In the genomic region with DNA sequence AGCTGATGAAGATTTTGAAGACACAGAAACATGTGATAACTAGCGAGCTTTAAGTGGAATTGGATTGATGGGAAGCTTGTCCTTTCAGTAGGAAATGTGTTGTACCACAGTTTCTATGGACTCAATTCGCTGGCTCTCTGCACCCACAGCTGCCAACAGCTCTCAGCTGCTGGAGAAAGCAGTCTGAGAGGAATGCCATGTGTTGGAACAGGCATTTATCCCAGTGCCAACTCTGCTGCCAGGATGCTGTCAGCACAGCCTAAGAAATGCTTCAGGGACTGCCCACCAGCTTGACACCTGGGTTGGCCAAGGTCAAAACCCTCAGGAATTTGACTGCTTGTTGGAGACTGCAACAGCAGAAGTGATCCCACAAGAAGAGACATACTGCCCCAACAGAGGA, we compare ENCODE assay signal across 20 cellular contexts.
DNase-seq lines count a peak whose midpoint lies in the region; ATAC-seq and TF ChIP-seq lines count a peak whose summit lies in the region.
"Had no signal": no experiment of that assay in that cellular context is flagged by ENCODE, and none has a peak within 500 bp of the region (broad histone marks: within the 10 kb centered on the region; RNA-seq: fewer than 3 reads in every experiment).

No MANE protein-coding gene starts in this region.

- H3K36me3 ChIP-seq in prostate gland (no peaks in the 10 kb centered on the region), gastroesophageal sphincter (no peaks in the 10 kb centered on the region)

- DNase-seq in DMS 273 (lab: John Stamatoyannopoulos, UW; ENCODE audit: unreplicated experiment), result peak; percentile 8
- DNase-seq in DMS 273 treated with DMSO at 0.1 percent for 48 hours (lab: John Stamatoyannopoulos, UW), result no peak
- DNase-seq in Right ventricle myocardium superior, result peak; percentile 78
- peak; percentile 9 for DNase-seq in inferior parietal cortex (ENCODE audit: extremely low spot score)
- peak; percentile 8 for DNase-seq in prostate gland (ENCODE audit: low spot score)
- no peak for DNase-seq in NOMO-1 treated with DMSO at 0.1 percent for 48 hours (lab: John Stamatoyannopoulos, UW; ENCODE audit: unreplicated experiment)
- DNase-seq: AML-193; DND-41; H7; HFFc6; IMR-90; NCI-H1417; NCI-H1930; NCI-H345; NCI-H526 treated with DMSO at 0.1 percent for 48 hours; NK-92 treated with Interleukin-12 subunit alpha and Interleukin-12 subunit beta, amount 100 ng/mL, for 24 hours; SHP77 had no signal

- WGBS in prostate gland, result 30% methylated on average over 2 of the region's 2 CpGs
- WGBS in gastroesophageal sphincter (ENCODE audit: low coverage in 1 of 2), 2 donors, result 17 to 67% methylated on average over 1 to 2 of the region's 2 CpGs

- H3K27me3 ChIP-seq in prostate gland (replicated peaks; ENCODE audit: insufficient read depth), result no peaks in the 10 kb centered on the region
- H3K27me3 ChIP-seq in gastroesophageal sphincter, result no peaks in the 10 kb centered on the region

- H3K9me3 ChIP-seq in prostate gland (no peaks in the 10 kb centered on the region), gastroesophageal sphincter (no peaks in the 10 kb centered on the region)

- TF ChIP-seq CTCF in prostate gland (IDR thresholded peaks at IDR 0.05) (no peak), gastroesophageal sphincter (IDR thresholded peaks at IDR 0.05) (no peak)

- TF ChIP-seq EP300 in gastroesophageal sphincter (IDR thresholded peaks at IDR 0.05), result no peak

- TF ChIP-seq POLR2A in prostate gland (IDR thresholded peaks at IDR 0.05), result no peak
- TF ChIP-seq POLR2A in gastroesophageal sphincter (IDR thresholded peaks at IDR 0.05), result no peak

- intact Hi-C loops in Right ventricle myocardium superior (cut with DNase I) (no loop called here), prostate gland (cut with DNase I) (no loop called here)

- no peaks in the 10 kb centered on the region for H3K4me1 ChIP-seq in prostate gland (replicated peaks)
- H3K4me1 ChIP-seq in gastroesophageal sphincter, result no peaks in the 10 kb centered on the region

- ATAC-seq in Right ventricle myocardium superior (ENCODE audit: poor library complexity) (peak; percentile 98), HG03139 (IDR thresholded peaks at IDR 0.05; ENCODE audit: unreplicated experiment) (no peak), gastroesophageal sphincter (no peak)

- no peak overlapping the region for H3K27ac ChIP-seq in prostate gland
- H3K27ac ChIP-seq in gastroesophageal sphincter, result no peak overlapping the region
- H3K27ac ChIP-seq: 22Rv1 had no signal

- H3K4me3 ChIP-seq in prostate gland (no peak overlapping the region), gastroesophageal sphincter (no peak overlapping the region)

Comparison
In these comparisons a context has a peak if more than half of its experiments do, and no peak if none do; other contexts are left out.
1. DNase-seq: peak in DMS 273 (single experiment), Right ventricle myocardium superior (single experiment), inferior parietal cortex (single experiment) and prostate gland (single experiment); none in DMS 273 treated with DMSO at 0.1 percent for 48 hours (single experiment) and NOMO-1 treated with DMSO at 0.1 percent for 48 hours (single experiment).